In genomic region chr9:96666653-96667362, GRCh38 we compare ENCODE assay signal across 8 cellular contexts. TPM values are rescaled to one million over a fixed set of nuclear protein-coding genes. Genes with fewer than 3 reads are reported as not detected.
DNase-seq lines count a peak whose midpoint lies in the region; ATAC-seq and TF ChIP-seq lines count a peak whose summit lies in the region.
"Not testable (repeated sequence)": the region's sequence is repeated elsewhere in the genome, so short reads cannot be mapped to it uniquely, and the experiment has no call there.

No MANE protein-coding gene starts in this region.

- not testable (repeated sequence) for H3K36me3 Mint-ChIP-seq in brain, neural progenitor cell

- not testable (repeated sequence) for H3K36me3 ChIP-seq in cardiac muscle cell; neural progenitor cell; aorta (ENCODE audit: control insufficient read depth in 1 of 2, insufficient read depth in 2 of 2, low read length in 1 of 2)

- H3K27ac ChIP-seq in cardiac muscle cell; neural progenitor cell; aorta (ENCODE audit: low read depth in 1 of 2, low read length in 2 of 2): not testable (repeated sequence)

- not testable (repeated sequence) for H3K4me2 ChIP-seq in neural progenitor cell

- not testable (repeated sequence) for H3K4me3 Mint-ChIP-seq in brain, neural progenitor cell

- peak overlapping the region in 1 of 5 experiments; percentile 31 for H3K27ac Mint-ChIP-seq in brain
- not testable (repeated sequence) for H3K27ac Mint-ChIP-seq in neural progenitor cell

- H3K4me1 ChIP-seq in cardiac muscle cell (ENCODE audit: low read depth); neural progenitor cell; aorta (ENCODE audit: control insufficient read depth in 1 of 2, insufficient read depth in 2 of 2, low read length in 2 of 2): not testable (repeated sequence)

- not testable (repeated sequence) for H3K9ac ChIP-seq in neural progenitor cell

- WGBS in aorta, 2 donors: 61 to 62% methylated on average over 15 of the region's 15 CpGs

- not testable (repeated sequence) for H3K4me3 ChIP-seq in cardiac muscle cell; neural progenitor cell; aorta (ENCODE audit: low read length in 2 of 2)

- H3K27me3 ChIP-seq in cardiac muscle cell; neural progenitor cell; aorta (ENCODE audit: control insufficient read depth in 1 of 2, insufficient read depth in 2 of 2, low read length in 1 of 2): not testable (repeated sequence)

- not testable (repeated sequence) for H3K9me3 Mint-ChIP-seq in brain, neural progenitor cell

- not testable (repeated sequence) for H3K4me1 Mint-ChIP-seq in brain, neural progenitor cell

- not testable (repeated sequence) for H3K79me2 ChIP-seq in neural progenitor cell (ENCODE audit: low read depth)

- H4K20me1 ChIP-seq in neural progenitor cell (ENCODE audit: low read depth): not testable (repeated sequence)

- H3F3A ChIP-seq in neural progenitor cell (ENCODE audit: low read depth): not testable (repeated sequence)

- TF ChIP-seq CTCF in GM10266 (IDR thresholded peaks at IDR 0.05; ENCODE audit: control insufficient read depth, insufficient read depth, low read depth, missing control alignments): peak; percentile 47
- peak; percentile 70 to 82 for TF ChIP-seq CTCF in brain (conservative IDR thresholded peaks at IDR 0.05)
- peak; percentile 65 for TF ChIP-seq CTCF in cardiac muscle cell (IDR thresholded peaks at IDR 0.05; ENCODE audit: low read depth, low read length)
- peak; percentile 71 for TF ChIP-seq CTCF in neural progenitor cell (IDR thresholded peaks at IDR 0.05)

- peak; percentile 69 for DNase-seq in GM10266 (ENCODE audit: extremely low spot score)
- DNase-seq in HCEC 1CT: peak; percentile 75
- peak in 2 of 3 experiments; percentile 14 to 71 for DNase-seq in NCI-H1417 (lab: John Stamatoyannopoulos, UW)
- DNase-seq in SK-MEL-5 (ENCODE audit: low read depth, low spot score): peak; percentile 71
- peak; percentile 73 to 87 for DNase-seq in cardiac muscle cell (ENCODE audit: low read depth in 1 of 2, low spot score in 1 of 2)
- peak; percentile 64 for DNase-seq in neural progenitor cell (ENCODE audit: low spot score)
- DNase-seq in aorta: not testable (repeated sequence)

- intact Hi-C loops in aorta (cut with DNase I): loop anchor here (5.0 to 10.0 kb wide), 2 partner anchors 340 to 432 kb away; no protein-coding TSS in a partner anchor

- ATAC-seq in aorta (ENCODE audit: low FRiP score): peak; percentile 68

- not testable (repeated sequence) for H2AFZ ChIP-seq in neural progenitor cell (replicated peaks)

- not testable (repeated sequence) for H3K27me3 Mint-ChIP-seq in brain; neural progenitor cell (ENCODE audit: insufficient read depth, low read depth)

- H3K9me3 ChIP-seq in cardiac muscle cell (ENCODE audit: low read depth); neural progenitor cell (ENCODE audit: low read depth); aorta (ENCODE audit: control insufficient read depth, low read length): not testable (repeated sequence)

- in situ Hi-C loops in SK-MEL-5 (cut with HindIII; ENCODE audit: low pct_unique_long_range_greater_than_20kb, low sequenced_read_pairs): not testable (repeated sequence)

RNA-seq across cellular contexts. Expression of gene PRXL2C, which starts 11.7 kb away (rescaled TPM):
- 17.6 and 22.1 TPM in 2 replicates for total RNA-seq in SK-MEL-5 (2014; rRNA removed; shearing (Covaris generic))
- polyA plus RNA-seq in SK-MEL-5 (2015; cell fraction: cytosol; rRNA removed): 9.0 and 11.0 TPM in 2 replicates
- polyA plus RNA-seq in SK-MEL-5 (2015; cell fraction: nucleus; rRNA removed): 0.92 and 1.9 TPM in 2 replicates
- 3.9 TPM for polyA plus RNA-seq in brain (ENCODE audit: insufficient read depth, low read depth, low replicate concordance)
- 6.4 and 8.1 TPM in 2 replicates for total RNA-seq in cardiac muscle cell
- polyA plus RNA-seq in cardiac muscle cell: 6.1 and 12.5 TPM in 2 replicates
- total RNA-seq in neural progenitor cell (ENCODE audit: low replicate concordance): 4.2 and 5.1 TPM in 2 replicates
- total RNA-seq in aorta: 10 to 100 TPM; 21.0 to 23.6 TPM
- 10 to 100 TPM; 10.6 to 16.2 TPM for polyA plus RNA-seq in aorta

RNA-seq across cellular contexts. Expression of gene CDC14B, which starts 47.2 kb away (rescaled TPM):
- 12.1 and 13.1 TPM in 2 replicates for total RNA-seq in SK-MEL-5 (2014; rRNA removed; shearing (Covaris generic))
- 8.0 and 11.4 TPM in 2 replicates for polyA plus RNA-seq in SK-MEL-5 (2015; cell fraction: cytosol; rRNA removed)
- polyA plus RNA-seq in SK-MEL-5 (2015; cell fraction: nucleus; rRNA removed): 17.2 and 17.6 TPM in 2 replicates
- polyA plus RNA-seq in brain (ENCODE audit: insufficient read depth, low read depth, low replicate concordance): 5.7 TPM
- 41.6 and 48.5 TPM in 2 replicates for total RNA-seq in cardiac muscle cell
- polyA plus RNA-seq in cardiac muscle cell: 49.4 and 55.4 TPM in 2 replicates
- total RNA-seq in neural progenitor cell (ENCODE audit: low replicate concordance): 24.7 and 38.1 TPM in 2 replicates
- total RNA-seq in aorta: 10 to 100 TPM; 27.9 to 37.9 TPM
- 10 to 100 TPM; 12.8 to 22.9 TPM for polyA plus RNA-seq in aorta
